2 cellular contexts compared by ENCODE assay signal in genomic region chr5:108171759-108172158, GRCh38.
TF ChIP-seq lines count a peak whose summit lies in the region.

No MANE protein-coding gene starts in this region.

TF ChIP-seq in K562, 482 proteins besides CTCF, POLR2A, EP300 and RAD21 (continued from another document):
- TF ChIP-seq ZNF165 (CRISPR knock-in tag; IDR thresholded peaks at IDR 0.05; ENCODE audit: borderline replicate concordance) (no peak), FOS (IDR thresholded peaks at IDR 0.05; ENCODE audit: extremely low read depth, insufficient read length) (no peak)

TF ChIP-seq in HepG2, 621 proteins besides CTCF, POLR2A, EP300 and RAD21 (continued from another document):
- no peak for TF ChIP-seq USF2 (IDR thresholded peaks at IDR 0.05; ENCODE audit: low read depth, low read length)
- no peak for TF ChIP-seq USF2 (CRISPR knock-in tag; IDR thresholded peaks at IDR 0.05; ENCODE audit: borderline replicate concordance)
- no peak for TF ChIP-seq ZNF326 (CRISPR knock-in tag; IDR thresholded peaks at IDR 0.05; ENCODE audit: borderline replicate concordance)
- TF ChIP-seq ZBTB38 (CRISPR knock-in tag; IDR thresholded peaks at IDR 0.05): no peak
- no peak for TF ChIP-seq REL (CRISPR knock-in tag; conservative IDR thresholded peaks at IDR 0.05)
- TF ChIP-seq ZMAT5 (CRISPR knock-in tag; IDR thresholded peaks at IDR 0.05; ENCODE audit: borderline replicate concordance, low read depth): no peak
- TF ChIP-seq ZZZ3 (CRISPR knock-in tag; IDR thresholded peaks at IDR 0.05; ENCODE audit: borderline replicate concordance): no peak
- TF ChIP-seq ZNF207 (IDR thresholded peaks at IDR 0.05; ENCODE audit: borderline replicate concordance): no peak
- TF ChIP-seq KDM3A (CRISPR knock-in tag; IDR thresholded peaks at IDR 0.05; ENCODE audit: low read depth): no peak
- no peak for TF ChIP-seq DPF2 (CRISPR knock-in tag; IDR thresholded peaks at IDR 0.05; ENCODE audit: borderline replicate concordance, low read depth)
